Comparison of ENCODE assay signal across 15 cellular contexts in genomic region chr4:65791807-65792308, GRCh38.
A peak's percentile ranks its signal among the peaks of the same experiment; 100 is the strongest.
DNase-seq lines count a peak whose midpoint lies in the region; ATAC-seq and TF ChIP-seq lines count a peak whose summit lies in the region.
"Had no signal": no experiment of that assay in that cellular context is flagged by ENCODE, and none has a peak within 500 bp of the region (broad histone marks: within the 10 kb centered on the region; RNA-seq: fewer than 3 reads in every experiment).

No MANE protein-coding gene starts in this region.

- no peak overlapping the region for H3K9ac ChIP-seq in mammary epithelial cell (ENCODE audit: insufficient read depth, low read length)

- in situ Hi-C loops in mammary epithelial cell (cut with MboI; ENCODE audit: low sequenced_read_pairs in 2 of 2), result no loop called here

- peaks cover 5% of the 10 kb centered on the region for H3K9me3 Mint-ChIP-seq in activated naive CD8-positive, alpha-beta T cell treated with anti-CD3 and anti-CD28 coated beads, Interleukin-2, amount 50 U/mL, for 24 hours

- H3K36me3 ChIP-seq in mammary epithelial cell (ENCODE audit: insufficient read depth, low read length), result no peaks in the 10 kb centered on the region
- H3K36me3 ChIP-seq: esophagus squamous epithelium, HAP-1, prostate gland had no signal

- DNase-seq in COLO829 (ENCODE audit: low spot score) (peak; percentile 56), LHCN-M2 (ENCODE audit: low read depth) (peak; percentile 62), mammary epithelial cell (peak; percentile 4), myocyte (ENCODE audit: low read depth) (peak; percentile 48), AML-193 (lab: John Stamatoyannopoulos, UW) (no peak), NCI-H1694 (lab: John Stamatoyannopoulos, UW) (no peak), occipital lobe (lab: John Stamatoyannopoulos, UW) (no peak)
- DNase-seq in activated naive CD8-positive, alpha-beta T cell treated with anti-CD3 and anti-CD28 coated beads, Interleukin-2, amount 50 U/mL, for 24 hours, result no peak
- DNase-seq: aorta, esophagus squamous epithelium, left colon, MV-4-11, T-helper 9 cell had no signal

- H3K27me3 Mint-ChIP-seq in activated naive CD8-positive, alpha-beta T cell treated with anti-CD3 and anti-CD28 coated beads, Interleukin-2, amount 50 U/mL, for 24 hours, result no peaks in the 10 kb centered on the region

- no peak overlapping the region for H3K4me3 Mint-ChIP-seq in activated naive CD8-positive, alpha-beta T cell treated with anti-CD3 and anti-CD28 coated beads, Interleukin-2, amount 50 U/mL, for 24 hours

- no peaks in the 10 kb centered on the region for H3K36me3 Mint-ChIP-seq in activated naive CD8-positive, alpha-beta T cell treated with anti-CD3 and anti-CD28 coated beads, Interleukin-2, amount 50 U/mL, for 24 hours (ENCODE audit: low read depth)

- BruUV-seq in mammary epithelial cell (replicated peaks; lab: Mats Ljungman, UMichigan), result no TSS peak

- no peaks in the 10 kb centered on the region for H3K27me3 ChIP-seq in mammary epithelial cell (ENCODE audit: insufficient read depth, low read length)
- H3K27me3 ChIP-seq: esophagus squamous epithelium had no signal

- no peak for TF ChIP-seq CTCF in mammary epithelial cell (conservative IDR thresholded peaks at IDR 0.05 in 1 of 2, IDR thresholded peaks at IDR 0.05 in 1 of 2; ENCODE audit: extremely low read depth in 1 of 2, insufficient read depth in 1 of 2, low read depth in 1 of 2, low read length in 2 of 2)

- CTCF ChIA-PET in mammary epithelial cell (lab: Charles Lee; ENCODE audit: low non-redundant PET), result no interaction called here

- no peaks in the 10 kb centered on the region for H3K9me3 ChIP-seq in mammary epithelial cell (replicated peaks; ENCODE audit: insufficient read depth, low read length)
- H3K9me3 ChIP-seq: esophagus squamous epithelium, HAP-1, prostate gland had no signal

- dilution Hi-C loops in mammary epithelial cell (cut with HindIII; ENCODE audit: low sequenced_read_pairs), result no loop called here

- peak overlapping the region in 1 of 3 experiments; percentile 5 for H3K4me3 ChIP-seq in mammary epithelial cell (replicated peaks in 1 of 3; ENCODE audit: insufficient read depth in 1 of 3, low read depth in 2 of 3, low read length in 3 of 3)
- H3K4me3 ChIP-seq: HAP-1, prostate gland had no signal

- peak overlapping the region; percentile 69 for H2AFZ ChIP-seq in mammary epithelial cell (ENCODE audit: low read depth, low read length)

- no peak overlapping the region for H3K27ac Mint-ChIP-seq in activated naive CD8-positive, alpha-beta T cell treated with anti-CD3 and anti-CD28 coated beads, Interleukin-2, amount 50 U/mL, for 24 hours

- H3K4me2 ChIP-seq in mammary epithelial cell (ENCODE audit: insufficient read depth, low read depth, low read length), result peak overlapping the region; percentile 69

- 35% methylated on average over 5 of the region's 5 CpGs for WGBS in mammary epithelial cell (ENCODE audit: low coverage, missing lambda C conversion rate)

- no peaks in the 10 kb centered on the region for H3K4me1 Mint-ChIP-seq in activated naive CD8-positive, alpha-beta T cell treated with anti-CD3 and anti-CD28 coated beads, Interleukin-2, amount 50 U/mL, for 24 hours

- no peak for ATAC-seq in activated naive CD8-positive, alpha-beta T cell treated with anti-CD3 and anti-CD28 coated beads, Interleukin-2, amount 50 U/mL, for 24 hours
- ATAC-seq: left colon had no signal

- intact Hi-C loops in mammary epithelial cell (cut with micrococcal nuclease), result no loop called here

- H3K4me1 ChIP-seq in mammary epithelial cell (ENCODE audit: insufficient read depth, low read length), result peaks cover 8% of the 10 kb centered on the region
- H3K4me1 ChIP-seq: esophagus squamous epithelium, prostate gland had no signal

- no peaks in the 10 kb centered on the region for H3K79me2 ChIP-seq in mammary epithelial cell (ENCODE audit: insufficient read depth, low read length)

- no peaks in the 10 kb centered on the region for H4K20me1 ChIP-seq in mammary epithelial cell (ENCODE audit: insufficient read depth, low read length)

- no peak overlapping the region for H3K27ac ChIP-seq in mammary epithelial cell (ENCODE audit: insufficient read depth, low read depth, low read length)
- H3K27ac ChIP-seq: esophagus squamous epithelium, prostate gland had no signal

Comparison
In these comparisons a context has a peak if more than half of its experiments do, and no peak if none do; other contexts are left out.
1. DNase-seq: peak in COLO829 (single experiment), LHCN-M2 (single experiment), mammary epithelial cell (single experiment) and myocyte (single experiment); none in activated naive CD8-positive, alpha-beta T cell treated with anti-CD3 and anti-CD28 coated beads, Interleukin-2, amount 50 U/mL, for 24 hours (single experiment), AML-193 (0 of 2), NCI-H1694 (single experiment) and occipital lobe (single experiment).